1 cellular context compared by ENCODE assay signal in the genomic region with DNA sequence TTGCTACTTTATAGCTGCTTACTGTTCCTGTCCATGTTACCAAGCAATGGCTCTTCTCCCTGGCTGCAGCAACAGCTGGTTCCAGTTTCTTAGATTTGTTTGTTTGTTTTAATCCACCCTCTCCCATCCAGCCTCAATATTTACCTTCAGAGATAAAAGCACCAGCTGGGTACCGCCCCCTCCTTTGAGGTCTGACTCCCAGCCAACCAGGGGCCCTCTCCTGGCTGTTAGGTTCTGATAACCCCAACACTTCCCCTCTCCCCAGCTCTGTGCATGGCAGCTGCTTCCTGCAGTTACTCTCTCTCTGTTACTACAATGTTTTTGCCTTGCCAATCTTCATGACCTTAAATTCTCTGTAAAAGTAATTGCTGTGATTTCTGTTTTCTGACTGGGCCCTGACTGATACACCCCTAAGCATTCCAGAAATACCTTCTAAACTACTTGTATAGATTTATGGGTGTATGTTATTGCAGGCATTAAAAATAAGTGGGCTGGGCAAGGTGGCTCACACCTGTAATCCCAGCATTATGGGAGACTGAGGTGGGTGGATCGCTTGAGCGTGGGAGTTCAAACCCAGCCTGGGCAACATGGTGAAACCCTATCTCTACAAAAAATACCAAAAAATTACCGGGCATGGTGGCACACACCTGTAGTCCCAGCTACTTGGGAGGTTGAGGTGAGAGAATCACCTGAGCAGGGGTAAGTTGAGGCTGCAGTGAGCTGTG.
TF ChIP-seq lines count a peak whose summit lies in the region.

No MANE protein-coding gene starts in this region.

TF ChIP-seq in K562, 482 proteins besides CTCF, POLR2A, EP300 and RAD21 (continued from another document and continues in another):
- TF ChIP-seq RBM39 (optimal IDR thresholded peaks at IDR 0.05; ENCODE audit: low read depth, low read length) (no peak), DPF2 (IDR thresholded peaks at IDR 0.05) (peak; percentile 72), ZNF263 (CRISPR knock-in tag; IDR thresholded peaks at IDR 0.05; ENCODE audit: borderline replicate concordance) (no peak), ZNF780A (CRISPR knock-in tag; IDR thresholded peaks at IDR 0.05) (no peak), BRF1 (IDR thresholded peaks at IDR 0.05; ENCODE audit: borderline replicate concordance, extremely low read depth, insufficient read length) (no peak), SREBF2 (CRISPR knock-in tag; IDR thresholded peaks at IDR 0.05) (no peak), SMC3 (conservative IDR thresholded peaks at IDR 0.05; ENCODE audit: insufficient read depth, low read depth, low read length) (no peak), ZNF586 (CRISPR knock-in tag; conservative IDR thresholded peaks at IDR 0.05) (no peak), HLTF (IDR thresholded peaks at IDR 0.05) (no peak), KAT7 (CRISPR knock-in tag; IDR thresholded peaks at IDR 0.05; ENCODE audit: borderline replicate concordance) (no peak), CREB1 (IDR thresholded peaks at IDR 0.05) (no peak), CREB1 (CRISPR knock-in tag; IDR thresholded peaks at IDR 0.05) (no peak), NKRF (IDR thresholded peaks at IDR 0.05; ENCODE audit: borderline replicate concordance) (no peak), SIN3A (IDR thresholded peaks at IDR 0.05; ENCODE audit: borderline replicate concordance in 2 of 2, control insufficient read depth in 1 of 2, low read depth in 2 of 2, low read length in 2 of 2) (no peak), ZNF561 (CRISPR knock-in tag; conservative IDR thresholded peaks at IDR 0.05) (no peak), JUN (IDR thresholded peaks at IDR 0.05; ENCODE audit: borderline replicate concordance, low read depth, low read length) (no peak), JUN (CRISPR knock-in tag; IDR thresholded peaks at IDR 0.05; ENCODE audit: borderline replicate concordance) (no peak), ZFP30 (CRISPR knock-in tag; IDR thresholded peaks at IDR 0.05; ENCODE audit: borderline replicate concordance) (no peak), ATF1 (CRISPR knock-in tag; IDR thresholded peaks at IDR 0.05) (no peak), ATF1 (tag; IDR thresholded peaks at IDR 0.05) (peak; percentile 30; the same call in 1 of the 2 replicates), CREB5 (CRISPR knock-in tag; IDR thresholded peaks at IDR 0.05) (no peak), ZNF354B (CRISPR knock-in tag; IDR thresholded peaks at IDR 0.05) (no peak), STAT5B (CRISPR knock-in tag; IDR thresholded peaks at IDR 0.05) (no peak), TBL1XR1 (IDR thresholded peaks at IDR 0.05; ENCODE audit: low read length in 2 of 2) (peak in 1 of 2 experiments; percentile 53; a peak in 1 of 4 replicates), ARNT (IDR thresholded peaks at IDR 0.05) (peak in 1 of 2 experiments; percentile 46; a peak in 1 of 4 replicates), ZNF830 (CRISPR knock-in tag; IDR thresholded peaks at IDR 0.05) (no peak), HCFC1 (IDR thresholded peaks at IDR 0.05; ENCODE audit: low read depth, low read length) (no peak)
- TF ChIP-seq, protein P1, sequence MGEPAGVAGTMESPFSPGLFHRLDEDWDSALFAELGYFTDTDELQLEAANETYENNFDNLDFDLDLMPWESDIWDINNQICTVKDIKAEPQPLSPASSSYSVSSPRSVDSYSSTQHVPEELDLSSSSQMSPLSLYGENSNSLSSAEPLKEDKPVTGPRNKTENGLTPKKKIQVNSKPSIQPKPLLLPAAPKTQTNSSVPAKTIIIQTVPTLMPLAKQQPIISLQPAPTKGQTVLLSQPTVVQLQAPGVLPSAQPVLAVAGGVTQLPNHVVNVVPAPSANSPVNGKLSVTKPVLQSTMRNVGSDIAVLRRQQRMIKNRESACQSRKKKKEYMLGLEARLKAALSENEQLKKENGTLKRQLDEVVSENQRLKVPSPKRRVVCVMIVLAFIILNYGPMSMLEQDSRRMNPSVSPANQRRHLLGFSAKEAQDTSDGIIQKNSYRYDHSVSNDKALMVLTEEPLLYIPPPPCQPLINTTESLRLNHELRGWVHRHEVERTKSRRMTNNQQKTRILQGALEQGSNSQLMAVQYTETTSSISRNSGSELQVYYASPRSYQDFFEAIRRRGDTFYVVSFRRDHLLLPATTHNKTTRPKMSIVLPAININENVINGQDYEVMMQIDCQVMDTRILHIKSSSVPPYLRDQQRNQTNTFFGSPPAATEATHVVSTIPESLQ (CRISPR knock-in tag; IDR thresholded peaks at IDR 0.05) = no peak
- TF ChIP-seq, protein P2, sequence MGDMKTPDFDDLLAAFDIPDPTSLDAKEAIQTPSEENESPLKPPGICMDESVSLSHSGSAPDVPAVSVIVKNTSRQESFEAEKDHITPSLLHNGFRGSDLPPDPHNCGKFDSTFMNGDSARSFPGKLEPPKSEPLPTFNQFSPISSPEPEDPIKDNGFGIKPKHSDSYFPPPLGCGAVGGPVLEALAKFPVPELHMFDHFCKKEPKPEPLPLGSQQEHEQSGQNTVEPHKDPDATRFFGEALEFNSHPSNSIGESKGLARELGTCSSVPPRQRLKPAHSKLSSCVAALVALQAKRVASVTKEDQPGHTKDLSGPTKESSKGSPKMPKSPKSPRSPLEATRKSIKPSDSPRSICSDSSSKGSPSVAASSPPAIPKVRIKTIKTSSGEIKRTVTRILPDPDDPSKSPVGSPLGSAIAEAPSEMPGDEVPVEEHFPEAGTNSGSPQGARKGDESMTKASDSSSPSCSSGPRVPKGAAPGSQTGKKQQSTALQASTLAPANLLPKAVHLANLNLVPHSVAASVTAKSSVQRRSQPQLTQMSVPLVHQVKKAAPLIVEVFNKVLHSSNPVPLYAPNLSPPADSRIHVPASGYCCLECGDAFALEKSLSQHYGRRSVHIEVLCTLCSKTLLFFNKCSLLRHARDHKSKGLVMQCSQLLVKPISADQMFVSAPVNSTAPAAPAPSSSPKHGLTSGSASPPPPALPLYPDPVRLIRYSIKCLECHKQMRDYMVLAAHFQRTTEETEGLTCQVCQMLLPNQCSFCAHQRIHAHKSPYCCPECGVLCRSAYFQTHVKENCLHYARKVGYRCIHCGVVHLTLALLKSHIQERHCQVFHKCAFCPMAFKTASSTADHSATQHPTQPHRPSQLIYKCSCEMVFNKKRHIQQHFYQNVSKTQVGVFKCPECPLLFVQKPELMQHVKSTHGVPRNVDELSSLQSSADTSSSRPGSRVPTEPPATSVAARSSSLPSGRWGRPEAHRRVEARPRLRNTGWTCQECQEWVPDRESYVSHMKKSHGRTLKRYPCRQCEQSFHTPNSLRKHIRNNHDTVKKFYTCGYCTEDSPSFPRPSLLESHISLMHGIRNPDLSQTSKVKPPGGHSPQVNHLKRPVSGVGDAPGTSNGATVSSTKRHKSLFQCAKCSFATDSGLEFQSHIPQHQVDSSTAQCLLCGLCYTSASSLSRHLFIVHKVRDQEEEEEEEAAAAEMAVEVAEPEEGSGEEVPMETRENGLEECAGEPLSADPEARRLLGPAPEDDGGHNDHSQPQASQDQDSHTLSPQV (IDR thresholded peaks at IDR 0.05) = no peak
- TF ChIP-seq, protein P3, sequence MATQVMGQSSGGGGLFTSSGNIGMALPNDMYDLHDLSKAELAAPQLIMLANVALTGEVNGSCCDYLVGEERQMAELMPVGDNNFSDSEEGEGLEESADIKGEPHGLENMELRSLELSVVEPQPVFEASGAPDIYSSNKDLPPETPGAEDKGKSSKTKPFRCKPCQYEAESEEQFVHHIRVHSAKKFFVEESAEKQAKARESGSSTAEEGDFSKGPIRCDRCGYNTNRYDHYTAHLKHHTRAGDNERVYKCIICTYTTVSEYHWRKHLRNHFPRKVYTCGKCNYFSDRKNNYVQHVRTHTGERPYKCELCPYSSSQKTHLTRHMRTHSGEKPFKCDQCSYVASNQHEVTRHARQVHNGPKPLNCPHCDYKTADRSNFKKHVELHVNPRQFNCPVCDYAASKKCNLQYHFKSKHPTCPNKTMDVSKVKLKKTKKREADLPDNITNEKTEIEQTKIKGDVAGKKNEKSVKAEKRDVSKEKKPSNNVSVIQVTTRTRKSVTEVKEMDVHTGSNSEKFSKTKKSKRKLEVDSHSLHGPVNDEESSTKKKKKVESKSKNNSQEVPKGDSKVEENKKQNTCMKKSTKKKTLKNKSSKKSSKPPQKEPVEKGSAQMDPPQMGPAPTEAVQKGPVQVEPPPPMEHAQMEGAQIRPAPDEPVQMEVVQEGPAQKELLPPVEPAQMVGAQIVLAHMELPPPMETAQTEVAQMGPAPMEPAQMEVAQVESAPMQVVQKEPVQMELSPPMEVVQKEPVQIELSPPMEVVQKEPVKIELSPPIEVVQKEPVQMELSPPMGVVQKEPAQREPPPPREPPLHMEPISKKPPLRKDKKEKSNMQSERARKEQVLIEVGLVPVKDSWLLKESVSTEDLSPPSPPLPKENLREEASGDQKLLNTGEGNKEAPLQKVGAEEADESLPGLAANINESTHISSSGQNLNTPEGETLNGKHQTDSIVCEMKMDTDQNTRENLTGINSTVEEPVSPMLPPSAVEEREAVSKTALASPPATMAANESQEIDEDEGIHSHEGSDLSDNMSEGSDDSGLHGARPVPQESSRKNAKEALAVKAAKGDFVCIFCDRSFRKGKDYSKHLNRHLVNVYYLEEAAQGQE (CRISPR knock-in tag; IDR thresholded peaks at IDR 0.05; ENCODE audit: low read depth) = no peak
- TF ChIP-seq, protein P4, sequence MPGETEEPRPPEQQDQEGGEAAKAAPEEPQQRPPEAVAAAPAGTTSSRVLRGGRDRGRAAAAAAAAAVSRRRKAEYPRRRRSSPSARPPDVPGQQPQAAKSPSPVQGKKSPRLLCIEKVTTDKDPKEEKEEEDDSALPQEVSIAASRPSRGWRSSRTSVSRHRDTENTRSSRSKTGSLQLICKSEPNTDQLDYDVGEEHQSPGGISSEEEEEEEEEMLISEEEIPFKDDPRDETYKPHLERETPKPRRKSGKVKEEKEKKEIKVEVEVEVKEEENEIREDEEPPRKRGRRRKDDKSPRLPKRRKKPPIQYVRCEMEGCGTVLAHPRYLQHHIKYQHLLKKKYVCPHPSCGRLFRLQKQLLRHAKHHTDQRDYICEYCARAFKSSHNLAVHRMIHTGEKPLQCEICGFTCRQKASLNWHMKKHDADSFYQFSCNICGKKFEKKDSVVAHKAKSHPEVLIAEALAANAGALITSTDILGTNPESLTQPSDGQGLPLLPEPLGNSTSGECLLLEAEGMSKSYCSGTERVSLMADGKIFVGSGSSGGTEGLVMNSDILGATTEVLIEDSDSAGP (CRISPR knock-in tag; IDR thresholded peaks at IDR 0.05) = no peak
- TF ChIP-seq, protein P5, sequence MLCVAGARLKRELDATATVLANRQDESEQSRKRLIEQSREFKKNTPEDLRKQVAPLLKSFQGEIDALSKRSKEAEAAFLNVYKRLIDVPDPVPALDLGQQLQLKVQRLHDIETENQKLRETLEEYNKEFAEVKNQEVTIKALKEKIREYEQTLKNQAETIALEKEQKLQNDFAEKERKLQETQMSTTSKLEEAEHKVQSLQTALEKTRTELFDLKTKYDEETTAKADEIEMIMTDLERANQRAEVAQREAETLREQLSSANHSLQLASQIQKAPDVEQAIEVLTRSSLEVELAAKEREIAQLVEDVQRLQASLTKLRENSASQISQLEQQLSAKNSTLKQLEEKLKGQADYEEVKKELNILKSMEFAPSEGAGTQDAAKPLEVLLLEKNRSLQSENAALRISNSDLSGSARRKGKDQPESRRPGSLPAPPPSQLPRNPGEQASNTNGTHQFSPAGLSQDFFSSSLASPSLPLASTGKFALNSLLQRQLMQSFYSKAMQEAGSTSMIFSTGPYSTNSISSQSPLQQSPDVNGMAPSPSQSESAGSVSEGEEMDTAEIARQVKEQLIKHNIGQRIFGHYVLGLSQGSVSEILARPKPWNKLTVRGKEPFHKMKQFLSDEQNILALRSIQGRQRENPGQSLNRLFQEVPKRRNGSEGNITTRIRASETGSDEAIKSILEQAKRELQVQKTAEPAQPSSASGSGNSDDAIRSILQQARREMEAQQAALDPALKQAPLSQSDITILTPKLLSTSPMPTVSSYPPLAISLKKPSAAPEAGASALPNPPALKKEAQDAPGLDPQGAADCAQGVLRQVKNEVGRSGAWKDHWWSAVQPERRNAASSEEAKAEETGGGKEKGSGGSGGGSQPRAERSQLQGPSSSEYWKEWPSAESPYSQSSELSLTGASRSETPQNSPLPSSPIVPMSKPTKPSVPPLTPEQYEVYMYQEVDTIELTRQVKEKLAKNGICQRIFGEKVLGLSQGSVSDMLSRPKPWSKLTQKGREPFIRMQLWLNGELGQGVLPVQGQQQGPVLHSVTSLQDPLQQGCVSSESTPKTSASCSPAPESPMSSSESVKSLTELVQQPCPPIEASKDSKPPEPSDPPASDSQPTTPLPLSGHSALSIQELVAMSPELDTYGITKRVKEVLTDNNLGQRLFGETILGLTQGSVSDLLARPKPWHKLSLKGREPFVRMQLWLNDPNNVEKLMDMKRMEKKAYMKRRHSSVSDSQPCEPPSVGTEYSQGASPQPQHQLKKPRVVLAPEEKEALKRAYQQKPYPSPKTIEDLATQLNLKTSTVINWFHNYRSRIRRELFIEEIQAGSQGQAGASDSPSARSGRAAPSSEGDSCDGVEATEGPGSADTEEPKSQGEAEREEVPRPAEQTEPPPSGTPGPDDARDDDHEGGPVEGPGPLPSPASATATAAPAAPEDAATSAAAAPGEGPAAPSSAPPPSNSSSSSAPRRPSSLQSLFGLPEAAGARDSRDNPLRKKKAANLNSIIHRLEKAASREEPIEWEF (CRISPR knock-in tag; IDR thresholded peaks at IDR 0.05) = no peak
- TF ChIP-seq, protein P6, sequence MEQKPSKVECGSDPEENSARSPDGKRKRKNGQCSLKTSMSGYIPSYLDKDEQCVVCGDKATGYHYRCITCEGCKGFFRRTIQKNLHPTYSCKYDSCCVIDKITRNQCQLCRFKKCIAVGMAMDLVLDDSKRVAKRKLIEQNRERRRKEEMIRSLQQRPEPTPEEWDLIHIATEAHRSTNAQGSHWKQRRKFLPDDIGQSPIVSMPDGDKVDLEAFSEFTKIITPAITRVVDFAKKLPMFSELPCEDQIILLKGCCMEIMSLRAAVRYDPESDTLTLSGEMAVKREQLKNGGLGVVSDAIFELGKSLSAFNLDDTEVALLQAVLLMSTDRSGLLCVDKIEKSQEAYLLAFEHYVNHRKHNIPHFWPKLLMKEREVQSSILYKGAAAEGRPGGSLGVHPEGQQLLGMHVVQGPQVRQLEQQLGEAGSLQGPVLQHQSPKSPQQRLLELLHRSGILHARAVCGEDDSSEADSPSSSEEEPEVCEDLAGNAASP (IDR thresholded peaks at IDR 0.05) = no peak
